1 cellular context compared by ENCODE assay signal in the genomic region with DNA sequence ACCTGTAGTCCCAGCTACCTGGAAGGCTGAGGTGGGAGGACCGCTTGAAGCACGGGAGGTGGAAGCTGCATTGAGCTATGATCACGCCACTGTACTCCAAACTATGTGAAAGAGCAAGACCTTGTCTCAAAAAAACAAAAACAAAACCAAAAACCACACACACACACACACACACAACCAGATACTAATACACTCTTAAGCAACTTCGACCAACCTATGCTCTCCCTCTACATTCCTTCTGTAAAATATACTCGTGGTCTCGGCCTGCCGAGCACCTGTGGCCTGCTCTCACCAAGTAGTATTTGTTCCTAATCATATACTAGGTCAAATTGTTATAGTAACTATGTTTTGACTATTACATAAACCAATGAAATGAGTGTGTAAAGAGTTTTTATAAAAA.
TF ChIP-seq lines count a peak whose summit lies in the region.

No MANE protein-coding gene starts in this region.

TF ChIP-seq in K562, 482 proteins besides CTCF, POLR2A, EP300 and RAD21 (continued from another document):
- TF ChIP-seq POLR2B (IDR thresholded peaks at IDR 0.05; ENCODE audit: low read depth, partially characterized antibody): peak; percentile 62
TF ChIP-seq in K562: peak in this region for 3.
